ENCODE assay signal across 12 cellular contexts in genomic region chr1:94599090-94599813, GRCh38. TPM values are rescaled to one million over a fixed set of nuclear protein-coding genes. Genes with fewer than 3 reads are reported as not detected.
DNase-seq lines count a peak whose midpoint lies in the region; ATAC-seq and TF ChIP-seq lines count a peak whose summit lies in the region.
"Had no signal": no experiment of that assay in that cellular context is flagged by ENCODE, and none has a peak within 500 bp of the region (broad histone marks: within the 10 kb centered on the region; RNA-seq: fewer than 3 reads in every experiment).

No MANE protein-coding gene starts in this region.

- H3K27me3 ChIP-seq in heart left ventricle, result peaks cover 0 to 26% (median 0%) of the 10 kb centered on the region in 9 donors
- H3K27me3 ChIP-seq: neutrophil had no signal

- CTCF ChIA-PET in activated CD8-positive, alpha-beta T cell treated with anti-CD3 and anti-CD28 coated beads, Interleukin-2, amount 10 ng/mL, durations not matched to agents 7 days and 5 days (lab: Charles Lee), result no interaction called here

- POLR2A ChIA-PET in activated CD8-positive, alpha-beta T cell treated with anti-CD3 and anti-CD28 coated beads, Interleukin-2, amount 10 ng/mL, durations not matched to agents 7 days and 5 days (lab: Charles Lee), result no interaction called here

- 71 to 80% (median 76%) methylated on average over 11 of the region's 11 CpGs for WGBS in heart left ventricle, 4 donors

- no peaks in the 10 kb centered on the region for H3K36me3 ChIP-seq in heart left ventricle
- H3K36me3 ChIP-seq: neutrophil had no signal

- H3K27me3 Mint-ChIP-seq in progenitor cell of endocrine pancreas, result peaks cover 4% of the 10 kb centered on the region
- peaks cover 25% of the 10 kb centered on the region for H3K27me3 Mint-ChIP-seq in activated CD8-positive, alpha-beta T cell treated with anti-CD3 and anti-CD28 coated beads, Interleukin-2, amount 10 ng/mL, durations not matched to agents 7 days and 5 days (ENCODE audit: low read depth)

- intact Hi-C loops in heart left ventricle (cut with DNase I), result loop anchor here in 8 of 10 donors (2.0 to 10.0 kb wide), 10 partner anchors 54 to 206 kb away; partner anchors contain the start of gene F3 (in 2 of the 8)

- no peak overlapping the region for H3K27ac ChIP-seq in heart left ventricle
- H3K27ac ChIP-seq: neutrophil had no signal

- DNase-seq in HFF-Myc (ENCODE audit: extremely low read depth, low read depth) (no peak), anterior cingulate cortex (lab: John Stamatoyannopoulos, UW) (peak in 32 of 58 donors; percentile 5 to 55 (median 20)), heart left ventricle (peak in 3 of 5 donors; percentile 33 to 58 (median 52)), progenitor cell of endocrine pancreas (ENCODE audit: low spot score, unreplicated experiment) (no peak), DMS79 treated with DMSO at 0.1 percent for 48 hours (lab: John Stamatoyannopoulos, UW) (no peak)
- DNase-seq in activated CD8-positive, alpha-beta memory T cell treated with anti-CD3 and anti-CD28 coated beads for 24 hours, result no peak
- no peak for DNase-seq in activated CD4-positive, alpha-beta T cell treated with anti-CD3 and anti-CD28 coated beads for 1 hour
- no peak for DNase-seq in activated CD8-positive, alpha-beta T cell treated with anti-CD3 and anti-CD28 coated beads, Interleukin-2, amount 10 ng/mL, durations not matched to agents 7 days and 5 days
- DNase-seq: activated CD4-positive, CD25-positive, alpha-beta regulatory T cell; effector CD8-positive, alpha-beta T cell had no signal

- H3K4me1 Mint-ChIP-seq in progenitor cell of endocrine pancreas (ENCODE audit: low read depth), result peaks cover 41% of the 10 kb centered on the region
- peaks cover 18% of the 10 kb centered on the region for H3K4me1 Mint-ChIP-seq in activated CD8-positive, alpha-beta T cell treated with anti-CD3 and anti-CD28 coated beads, Interleukin-2, amount 10 ng/mL, durations not matched to agents 7 days and 5 days (ENCODE audit: low read depth)

- H3K4me3 ChIP-seq in HFF-Myc (replicated peaks; ENCODE audit: low read depth, low read length) (no peak overlapping the region), heart left ventricle (no peak overlapping the region)

- no peak overlapping the region for H3K4me3 Mint-ChIP-seq in progenitor cell of endocrine pancreas (ENCODE audit: low read depth)
- H3K4me3 Mint-ChIP-seq in activated CD8-positive, alpha-beta T cell treated with anti-CD3 and anti-CD28 coated beads, Interleukin-2, amount 10 ng/mL, durations not matched to agents 7 days and 5 days, result no peak overlapping the region
- H3K4me3 Mint-ChIP-seq: stimulated activated effector memory CD8-positive, alpha-beta T cell treated with anti-CD3 and anti-CD28 coated beads, Interleukin-12 subunit alpha, Interleukin-12 subunit beta, amount 100 ng/mL, for 72 hours had no signal

- H3K27ac Mint-ChIP-seq in progenitor cell of endocrine pancreas, result no peak overlapping the region
- no peak overlapping the region for H3K27ac Mint-ChIP-seq in activated CD8-positive, alpha-beta T cell treated with anti-CD3 and anti-CD28 coated beads, Interleukin-2, amount 10 ng/mL, durations not matched to agents 7 days and 5 days
- H3K27ac Mint-ChIP-seq: stimulated activated effector memory CD8-positive, alpha-beta T cell treated with anti-CD3 and anti-CD28 coated beads, Interleukin-12 subunit alpha, Interleukin-12 subunit beta, amount 100 ng/mL, for 72 hours had no signal

- peak; percentile 56 to 90 (median 90) for ATAC-seq in heart left ventricle
- no peak for ATAC-seq in activated CD8-positive, alpha-beta T cell treated with anti-CD3 and anti-CD28 coated beads, Interleukin-2, amount 10 ng/mL, durations not matched to agents 7 days and 5 days
- ATAC-seq: stimulated activated effector memory CD8-positive, alpha-beta T cell treated with anti-CD3 and anti-CD28 coated beads, Interleukin-12 subunit alpha, Interleukin-12 subunit beta, amount 100 ng/mL, for 72 hours had no signal

- TF ChIP-seq CTCF in HFF-Myc (IDR thresholded peaks at IDR 0.05; ENCODE audit: low read depth, low read length, missing control alignments) (peak; percentile 45), heart left ventricle (IDR thresholded peaks at IDR 0.05) (peak in 11 of 12 donors; percentile 41 to 66 (median 52)), progenitor cell of endocrine pancreas (IDR thresholded peaks at IDR 0.05; ENCODE audit: unreplicated experiment) (peak; percentile 39)

- TF ChIP-seq POLR2A in heart left ventricle (IDR thresholded peaks at IDR 0.05), result no peak

- no peaks in the 10 kb centered on the region for H3K9me3 Mint-ChIP-seq in progenitor cell of endocrine pancreas (ENCODE audit: low read depth)
- no peaks in the 10 kb centered on the region for H3K9me3 Mint-ChIP-seq in activated CD8-positive, alpha-beta T cell treated with anti-CD3 and anti-CD28 coated beads, Interleukin-2, amount 10 ng/mL, durations not matched to agents 7 days and 5 days (ENCODE audit: insufficient read depth)
- H3K9me3 Mint-ChIP-seq: stimulated activated effector memory CD8-positive, alpha-beta T cell treated with anti-CD3 and anti-CD28 coated beads, Interleukin-12 subunit alpha, Interleukin-12 subunit beta, amount 100 ng/mL, for 72 hours had no signal

- peaks cover 0 to 3% (median 0%) of the 10 kb centered on the region in 12 donors for H3K9me3 ChIP-seq in heart left ventricle
- H3K9me3 ChIP-seq: neutrophil had no signal

- H3K4me1 ChIP-seq in heart left ventricle, result peaks cover 0 to 24% (median 0%) of the 10 kb centered on the region in 12 donors

- H3K36me3 Mint-ChIP-seq in progenitor cell of endocrine pancreas (ENCODE audit: insufficient read depth), result no peaks in the 10 kb centered on the region
- H3K36me3 Mint-ChIP-seq in activated CD8-positive, alpha-beta T cell treated with anti-CD3 and anti-CD28 coated beads, Interleukin-2, amount 10 ng/mL, durations not matched to agents 7 days and 5 days (ENCODE audit: low read depth), result no peaks in the 10 kb centered on the region

RNA-seq across cellular contexts. Expression of gene F3, which starts 57.7 kb away (rescaled TPM):
- total RNA-seq in heart left ventricle, result 10 to 100 TPM; 28.6 to 88.8 (median 50.1) TPM
- 10 to 100 TPM; 25.4 to 36.4 TPM for polyA plus RNA-seq in heart left ventricle
- 84.9 and 95.0 TPM in 2 replicates for total RNA-seq in progenitor cell of endocrine pancreas
- total RNA-seq in activated CD8-positive, alpha-beta T cell treated with anti-CD3 and anti-CD28 coated beads, Interleukin-2, amount 10 ng/mL, durations not matched to agents 7 days and 5 days, result not detected

Comparison
In these comparisons a context has a peak if more than half of its experiments do, and no peak if none do; other contexts are left out.
1. DNase-seq: peak in anterior cingulate cortex (32 of 58) and heart left ventricle (3 of 5); none in HFF-Myc (single experiment), progenitor cell of endocrine pancreas (single experiment), activated CD8-positive, alpha-beta memory T cell treated with anti-CD3 and anti-CD28 coated beads for 24 hours (single experiment), activated CD4-positive, alpha-beta T cell treated with anti-CD3 and anti-CD28 coated beads for 1 hour (single experiment), DMS79 treated with DMSO at 0.1 percent for 48 hours (single experiment) and activated CD8-positive, alpha-beta T cell treated with anti-CD3 and anti-CD28 coated beads, Interleukin-2, amount 10 ng/mL, durations not matched to agents 7 days and 5 days (single experiment).
2. RNA of gene F3, which starts 57.7 kb away (total RNA-seq): 84.9 to 95.0 TPM in progenitor cell of endocrine pancreas and 28.6 to 88.8 TPM in heart left ventricle; not detected in activated CD8-positive, alpha-beta T cell treated with anti-CD3 and anti-CD28 coated beads, Interleukin-2, amount 10 ng/mL, durations not matched to agents 7 days and 5 days; every median in the first group is over 10 times any median in the second.
3. Peak in every context shown above with its lines, with median percentiles within 50 percentile points of each other: CTCF ChIP-seq.